Comparison of ENCODE assay signal across 8 cellular contexts in genomic region chr12:53295891-53296219, GRCh38. TPM values are rescaled to one million over a fixed set of nuclear protein-coding genes. Genes with fewer than 3 reads are reported as not detected.
DNase-seq lines count a peak whose midpoint lies in the region; ATAC-seq and TF ChIP-seq lines count a peak whose summit lies in the region.

No MANE protein-coding gene starts in this region.

- H3K79me2 ChIP-seq in DND-41 (ENCODE audit: insufficient read depth, low read length) (peaks cover 39% of the 10 kb centered on the region), fibroblast of lung (ENCODE audit: control insufficient read depth, insufficient read depth, low read length) (peaks cover 29% of the 10 kb centered on the region), trophoblast cell (ENCODE audit: control insufficient read depth, insufficient read depth, low read length, poor library complexity) (peaks cover 9% of the 10 kb centered on the region)

- TF ChIP-seq CTCF in DND-41 (IDR thresholded peaks at IDR 0.05; ENCODE audit: borderline replicate concordance, extremely low read depth, low read length, poor library complexity, severe bottlenecking) (no peak), fibroblast of lung (conservative IDR thresholded peaks at IDR 0.05 in 1 of 2, IDR thresholded peaks at IDR 0.05 in 1 of 2; ENCODE audit: low read depth in 1 of 2, low read length in 2 of 2) (no peak)

- no peak for ATAC-seq in DND-41 (ENCODE audit: insufficient read depth, low read depth)
- peak; percentile 1; the same call in 2 of the 3 replicates for ATAC-seq in SK-N-SH treated with all-trans-retinoic acid at 6 μM for 48 hours

- H3K9me3 ChIP-seq in DND-41 (ENCODE audit: insufficient read depth, low read length, severe bottlenecking) (no peaks in the 10 kb centered on the region), fibroblast of lung (ENCODE audit: control insufficient read depth, insufficient read depth, low read depth, low read length) (no peaks in the 10 kb centered on the region), trophoblast cell (ENCODE audit: insufficient read depth, low read depth, low read length) (peaks cover 3% of the 10 kb centered on the region)

- H4K8ac ChIP-seq in trophoblast cell (ENCODE audit: low read depth, low read length): peak overlapping the region; percentile 95

- peak overlapping the region; percentile 28 for H4K91ac ChIP-seq in trophoblast cell (ENCODE audit: low read depth, low read length)

- H3K4me3 ChIP-seq in DND-41 (ENCODE audit: low read depth in 1 of 2, low read length in 2 of 2): peak overlapping the region; percentile 75 to 78
- H3K4me3 ChIP-seq in fibroblast of lung (replicated peaks in 1 of 4; ENCODE audit: control extremely low read depth in 1 of 4, insufficient read depth in 1 of 4, low read depth in 3 of 4, low read length in 4 of 4): peak overlapping the region; percentile 76 to 94 (median 86)
- peak overlapping the region; percentile 88 for H3K4me3 ChIP-seq in trophoblast cell (ENCODE audit: low read depth, low read length)

- 0 out of 2 replicates have a peak, but pooled peaks cover 3% of the 10 kb centered on the region for H4K20me1 ChIP-seq in DND-41 (ENCODE audit: insufficient read depth, low read length)
- no peaks in the 10 kb centered on the region for H4K20me1 ChIP-seq in fibroblast of lung (ENCODE audit: control insufficient read depth, extremely low read depth, insufficient read depth, low read length)

- peak overlapping the region; percentile 72 for H3K4ac ChIP-seq in trophoblast cell (ENCODE audit: low read depth, low read length)

- no peak overlapping the region for H2BK12ac ChIP-seq in trophoblast cell (ENCODE audit: low read length)

- no CpG with 5 or more reads among the region's 12 CpGs for WGBS in trophoblast cell (ENCODE audit: extremely low coverage, insufficient coverage, insufficient read length)

- peak overlapping the region; percentile 86 for H4K12ac ChIP-seq in trophoblast cell (ENCODE audit: low read depth, low read length)

- no peak overlapping the region for H3K23ac ChIP-seq in trophoblast cell (ENCODE audit: low read length)

- H2AK5ac ChIP-seq in trophoblast cell (ENCODE audit: low read length): peak overlapping the region; percentile 26

- peak overlapping the region; percentile 63 for H3K14ac ChIP-seq in trophoblast cell (ENCODE audit: low read length)

- H3K4me1 ChIP-seq in DND-41 (ENCODE audit: insufficient read depth, low read length): peaks cover 55% of the 10 kb centered on the region
- H3K4me1 ChIP-seq in fibroblast of lung (ENCODE audit: control insufficient read depth, extremely low read depth, insufficient read depth, low read length): peaks cover 20% of the 10 kb centered on the region
- H3K4me1 ChIP-seq in trophoblast cell (ENCODE audit: control insufficient read depth in 1 of 2, insufficient read depth in 2 of 2, low read length in 2 of 2): peaks cover 6 to 13% of the 10 kb centered on the region in 2 experiments

- H3K27ac ChIP-seq in DND-41 (ENCODE audit: low read length): peak overlapping the region; percentile 95
- peak overlapping the region; percentile 95 for H3K27ac ChIP-seq in fibroblast of lung (ENCODE audit: insufficient read depth, low read length)
- H3K27ac ChIP-seq in trophoblast cell (ENCODE audit: low read depth, low read length): peak overlapping the region; percentile 30

- DNase-seq in DND-41 (no peak), fibroblast of lung (ENCODE audit: low read depth in 2 of 2) (no peak), trophoblast cell (no peak), DMS79 (lab: John Stamatoyannopoulos, UW) (no peak), NCI-H2029 treated with DMSO at 0.1 percent for 48 hours (lab: John Stamatoyannopoulos, UW) (no peak), NCI-H1694 treated with DMSO at 0.1 percent for 48 hours (lab: John Stamatoyannopoulos, UW) (no peak)
- DNase-seq in stimulated activated CD4-positive, alpha-beta T cell treated with anti-CD3 and anti-CD28 coated beads, Interleukin-2, amount 100 ng/mL, for 24 hours: no peak

- H3K9ac ChIP-seq in DND-41 (ENCODE audit: low read depth, low read length) (peak overlapping the region; percentile 85), fibroblast of lung (ENCODE audit: insufficient read depth, low read length) (peak overlapping the region; percentile 90), trophoblast cell (ENCODE audit: low read length) (peak overlapping the region; percentile 71)

- H2AFZ ChIP-seq in DND-41 (ENCODE audit: low read depth, low read length) (peak overlapping the region; percentile 97), fibroblast of lung (ENCODE audit: low read length) (peak overlapping the region; percentile 77), trophoblast cell (ENCODE audit: insufficient read depth, low read length, poor library complexity) (peak overlapping the region; percentile 78)

- H3K4me2 ChIP-seq in DND-41 (ENCODE audit: insufficient read depth, low read length) (peak overlapping the region; percentile 97), fibroblast of lung (ENCODE audit: extremely low read depth, insufficient read depth, low read length) (peak overlapping the region; percentile 61), trophoblast cell (ENCODE audit: low read length) (peak overlapping the region; percentile 68)

- peak overlapping the region; percentile 72 for H3K18ac ChIP-seq in trophoblast cell (ENCODE audit: low read length)

- H2BK5ac ChIP-seq in trophoblast cell (ENCODE audit: low read depth, low read length, poor library complexity): no peak overlapping the region

- peaks cover 9% of the 10 kb centered on the region for H3K79me1 ChIP-seq in trophoblast cell (ENCODE audit: low read length)

- H3K27me3 ChIP-seq in DND-41 (ENCODE audit: insufficient read depth, low read length, poor library complexity) (no peaks in the 10 kb centered on the region), fibroblast of lung (ENCODE audit: control insufficient read depth, insufficient read depth, low read length) (no peaks in the 10 kb centered on the region), trophoblast cell (ENCODE audit: insufficient read depth, low read length) (no peaks in the 10 kb centered on the region)

- H3K36me3 ChIP-seq in DND-41 (ENCODE audit: insufficient read depth, low read length) (peaks cover 47% of the 10 kb centered on the region), fibroblast of lung (ENCODE audit: control insufficient read depth, insufficient read depth, low read length) (peaks cover 8% of the 10 kb centered on the region), trophoblast cell (ENCODE audit: control insufficient read depth in 1 of 2, insufficient read depth in 2 of 2, low read length in 2 of 2) (peaks cover 24 to 28% of the 10 kb centered on the region in 2 experiments)

- H2BK120ac ChIP-seq in trophoblast cell (ENCODE audit: insufficient read depth, low read length, poor library complexity): peak overlapping the region; percentile 36

TF ChIP-seq in SK-N-SH treated with all-trans-retinoic acid at 6 μM for 48 hours, 23 proteins besides CTCF, POLR2A, EP300 and RAD21 (continues in another document):
- TF ChIP-seq CREB5 (CRISPR knock-in tag; IDR thresholded peaks at IDR 0.05; ENCODE audit: low read depth): no peak
- TF ChIP-seq OSR1 (CRISPR knock-in tag; IDR thresholded peaks at IDR 0.05): no peak
- TF ChIP-seq BACH2 (CRISPR knock-in tag; IDR thresholded peaks at IDR 0.05; ENCODE audit: borderline replicate concordance): no peak
- TF ChIP-seq PPARA (CRISPR knock-in tag; IDR thresholded peaks at IDR 0.05; ENCODE audit: borderline replicate concordance): no peak
- no peak for TF ChIP-seq ZNF70 (CRISPR knock-in tag; IDR thresholded peaks at IDR 0.05)

RNA-seq across cellular contexts. Expression of gene PFDN5, which starts 0.5 kb away (rescaled TPM):
- 735 and 788 TPM in 2 replicates for total RNA-seq in fibroblast of lung
- 977 and 1,007 TPM in 2 replicates for polyA plus RNA-seq in fibroblast of lung
- polyA plus RNA-seq in fibroblast of lung (2012): 735 and 960 TPM in 2 replicates
- 77.8 and 86.7 TPM in 2 replicates for polyA minus RNA-seq in fibroblast of lung (ENCODE audit: low replicate concordance)
- 302 and 315 TPM in 2 replicates for polyA plus RNA-seq in trophoblast cell (2013)

RNA-seq across cellular contexts. Expression of gene MYG1, which starts 3.6 kb away (rescaled TPM):
- total RNA-seq in fibroblast of lung: 52.0 and 55.7 TPM in 2 replicates
- polyA plus RNA-seq in fibroblast of lung: 40.8 and 52.2 TPM in 2 replicates
- 60.7 and 91.7 TPM in 2 replicates for polyA plus RNA-seq in fibroblast of lung (2012)
- polyA minus RNA-seq in fibroblast of lung (ENCODE audit: low replicate concordance): 50.7 and 65.8 TPM in 2 replicates
- 44.5 and 48.7 TPM in 2 replicates for polyA plus RNA-seq in trophoblast cell (2013)

RNA-seq across cellular contexts. Expression of gene AAAS, which starts 25.6 kb away (rescaled TPM):
- 29.5 and 37.8 TPM in 2 replicates for total RNA-seq in fibroblast of lung
- polyA plus RNA-seq in fibroblast of lung: 34.2 and 50.4 TPM in 2 replicates
- 28.9 and 47.5 TPM in 2 replicates for polyA plus RNA-seq in fibroblast of lung (2012)
- 119 and 178 TPM in 2 replicates for polyA minus RNA-seq in fibroblast of lung (ENCODE audit: low replicate concordance)
- 36.5 and 38.2 TPM in 2 replicates for polyA plus RNA-seq in trophoblast cell (2013)

RNA-seq across cellular contexts. Expression of gene ESPL1, which starts 27.8 kb away (rescaled TPM):
- total RNA-seq in fibroblast of lung: 0.26 and 1.8 TPM in 2 replicates
- 1.4 and 5.8 TPM in 2 replicates for polyA plus RNA-seq in fibroblast of lung
- polyA plus RNA-seq in fibroblast of lung (2012): 1.7 and 5.1 TPM in 2 replicates
- polyA minus RNA-seq in fibroblast of lung (ENCODE audit: low replicate concordance): 11.3 and 27.3 TPM in 2 replicates
- polyA plus RNA-seq in trophoblast cell (2013): 12.8 and 13.8 TPM in 2 replicates

RNA-seq across cellular contexts. Expression of gene SP7, which starts 40.3 kb away (rescaled TPM):
- total RNA-seq in fibroblast of lung: not detected in 2 replicates
- polyA plus RNA-seq in fibroblast of lung: not detected in 2 replicates
- polyA plus RNA-seq in fibroblast of lung (2012): not detected in 2 replicates
- not detected in 2 replicates for polyA minus RNA-seq in fibroblast of lung (ENCODE audit: low replicate concordance)
- 0.03 TPM in 1 of 2 replicates, not detected in the other for polyA plus RNA-seq in trophoblast cell (2013)

Comparison
In these comparisons a context has a peak if more than half of its experiments do, and no peak if none do; other contexts are left out.
1. H3K27ac ChIP-seq: peak in every context shown above with its lines; median percentile 95 in DND-41; 95 in fibroblast of lung; 30 in trophoblast cell.